9 cellular contexts compared by ENCODE assay signal in genomic region chr15:53962646-53963561, GRCh38. TPM values are rescaled to one million over a fixed set of nuclear protein-coding genes. Genes with fewer than 3 reads are reported as not detected.
DNase-seq lines count a peak whose midpoint lies in the region; ATAC-seq and TF ChIP-seq lines count a peak whose summit lies in the region.
"Had no signal": no experiment of that assay in that cellular context is flagged by ENCODE, and none has a peak within 500 bp of the region (broad histone marks: within the 10 kb centered on the region; RNA-seq: fewer than 3 reads in every experiment).

No MANE protein-coding gene starts in this region.

- TF ChIP-seq CTCF in A673 (conservative IDR thresholded peaks at IDR 0.05; ENCODE audit: low read depth, low read length) (peak; percentile 59), GM12874 (IDR thresholded peaks at IDR 0.05; ENCODE audit: insufficient read depth, low read depth, low read length) (peak; percentile 35; the same call in 1 of the 2 replicates), Panc1 (IDR thresholded peaks at IDR 0.05) (peak; percentile 76), esophagus muscularis mucosa (IDR thresholded peaks at IDR 0.05) (peak; percentile 9 to 46 (median 25))

- no peaks in the 10 kb centered on the region for H3K9me3 Mint-ChIP-seq in effector memory CD8-positive, alpha-beta T cell
- H3K9me3 Mint-ChIP-seq: activated naive CD4-positive, alpha-beta T cell treated with anti-CD3 and anti-CD28 coated beads, Interleukin-2, amount 50 U/mL, for 24 hours had no signal

- TF ChIP-seq EP300 in esophagus muscularis mucosa (IDR thresholded peaks at IDR 0.05) = no peak

- H3K4me1 Mint-ChIP-seq in effector memory CD8-positive, alpha-beta T cell (ENCODE audit: low read depth in 2 of 2) = no peaks in the 10 kb centered on the region
- H3K4me1 Mint-ChIP-seq: activated naive CD4-positive, alpha-beta T cell treated with anti-CD3 and anti-CD28 coated beads, Interleukin-2, amount 50 U/mL, for 24 hours had no signal

- H3K36me3 ChIP-seq in A673 (ENCODE audit: insufficient read depth, low read length, poor library complexity, severe bottlenecking) = no peaks in the 10 kb centered on the region
- H3K36me3 ChIP-seq in Panc1 (ENCODE audit: control insufficient read depth, insufficient read depth, low read length) = no peaks in the 10 kb centered on the region
- no peaks in the 10 kb centered on the region for H3K36me3 ChIP-seq in esophagus muscularis mucosa
- H3K36me3 ChIP-seq in MG63 = no peaks in the 10 kb centered on the region

- ATAC-seq in Panc1 = no peak
- no peak for ATAC-seq in effector memory CD8-positive, alpha-beta T cell (replicated peaks)

- 36% methylated on average over 4 of the region's 4 CpGs for WGBS in esophagus muscularis mucosa

- no peak overlapping the region for H3K4me3 Mint-ChIP-seq in effector memory CD8-positive, alpha-beta T cell
- H3K4me3 Mint-ChIP-seq: activated naive CD4-positive, alpha-beta T cell treated with anti-CD3 and anti-CD28 coated beads, Interleukin-2, amount 50 U/mL, for 24 hours had no signal

- H3K27me3 ChIP-seq in A673 (replicated peaks; ENCODE audit: insufficient read depth, low read depth, low read length, poor library complexity) = no peaks in the 10 kb centered on the region
- H3K27me3 ChIP-seq in Panc1 (ENCODE audit: control insufficient read depth, insufficient read depth, low read length) = no peaks in the 10 kb centered on the region
- no peaks in the 10 kb centered on the region for H3K27me3 ChIP-seq in esophagus muscularis mucosa
- H3K27me3 ChIP-seq in MG63 = 0 out of 2 replicates have a peak, but pooled peaks cover 2% of the 10 kb centered on the region

- intact Hi-C loops in A673 (cut with micrococcal nuclease; ENCODE audit: unreplicated experiment) (loop anchor here (10.0 kb wide), 1 partner anchor 1142 kb away; no protein-coding TSS in a partner anchor), Panc1 (cut with micrococcal nuclease; ENCODE audit: unreplicated experiment) (loop anchor here (2.0 to 5.0 kb wide), 2 partner anchors 1146 to 1204 kb away; no protein-coding TSS in a partner anchor), esophagus muscularis mucosa (cut with DNase I) (no loop called here)

- POLR2A ChIA-PET in A673 (lab: Charles Lee; ENCODE audit: low non-redundant PET) (interaction anchor here (0.7 kb wide), 1 partner anchor 9 kb away, joined by 4 read pairs; no protein-coding TSS in a partner anchor), Panc1 (lab: Charles Lee) (no interaction called here)

- CTCF ChIA-PET in A673 (lab: Charles Lee) (interaction anchor here (0.8 kb wide), 1 partner anchor 1146 kb away, joined by 3 read pairs; no protein-coding TSS in a partner anchor), Panc1 (lab: Charles Lee) (interaction anchor here (0.5 to 0.8 kb wide), 2 partner anchors 341 to 1234 kb away, joined by 3 to 4 read pairs; partner anchors contain the start of gene RSL24D1)

- no peak overlapping the region for H3K4me3 ChIP-seq in A673 (ENCODE audit: low read depth, low read length, poor library complexity, severe bottlenecking)
- H3K4me3 ChIP-seq in Panc1 (ENCODE audit: low read depth in 2 of 2, low read length in 2 of 2) = no peak overlapping the region
- H3K4me3 ChIP-seq in esophagus muscularis mucosa = no peak overlapping the region
- H3K4me3 ChIP-seq in MG63 = no peak overlapping the region

- H3K27ac Mint-ChIP-seq in effector memory CD8-positive, alpha-beta T cell = no peak overlapping the region
- H3K27ac Mint-ChIP-seq: activated naive CD4-positive, alpha-beta T cell treated with anti-CD3 and anti-CD28 coated beads, Interleukin-2, amount 50 U/mL, for 24 hours had no signal

- peaks cover 0 to 6% of the 10 kb centered on the region in 2 donors for H3K27me3 Mint-ChIP-seq in effector memory CD8-positive, alpha-beta T cell

- BruUV-seq in A673 (replicated peaks; lab: Mats Ljungman, UMichigan) (no TSS peak), Panc1 (replicated peaks; lab: Mats Ljungman, UMichigan) (no TSS peak)

- peak; percentile 17 for DNase-seq in A673 (ENCODE audit: low spot score)
- DNase-seq in Panc1 (ENCODE audit: low read depth, low spot score) = no peak
- no peak for DNase-seq in esophagus muscularis mucosa (ENCODE audit: extremely low spot score)
- DNase-seq in retina = peak; percentile 44
- DNase-seq in effector memory CD8-positive, alpha-beta T cell = no peak
- no peak for DNase-seq in NCI-H526 treated with DMSO at 0.1 percent for 48 hours (lab: John Stamatoyannopoulos, UW)
- no peak for DNase-seq in MG63

- no peaks in the 10 kb centered on the region for H3K4me1 ChIP-seq in A673 (ENCODE audit: insufficient read depth, low read length, poor library complexity, severe bottlenecking)
- H3K4me1 ChIP-seq in Panc1 (ENCODE audit: control insufficient read depth, insufficient read depth, low read length) = no peaks in the 10 kb centered on the region
- no peaks in the 10 kb centered on the region for H3K4me1 ChIP-seq in esophagus muscularis mucosa

- no peak overlapping the region for H3K27ac ChIP-seq in A673 (ENCODE audit: low read depth, low read length, poor library complexity, severe bottlenecking)
- H3K27ac ChIP-seq in Panc1 (ENCODE audit: low read length) = no peak overlapping the region
- H3K27ac ChIP-seq in esophagus muscularis mucosa (replicated peaks in 1 of 4) = no peak overlapping the region

- in situ Hi-C loops in Panc1 (cut with HindIII; ENCODE audit: low pct_unique_long_range_greater_than_20kb, low sequenced_read_pairs) = no loop called here

- H3K9me3 ChIP-seq in A673 (ENCODE audit: low read depth, low read length, poor library complexity, severe bottlenecking) (no peaks in the 10 kb centered on the region), Panc1 (ENCODE audit: control insufficient read depth, insufficient read depth, low read depth, low read length) (no peaks in the 10 kb centered on the region), esophagus muscularis mucosa (no peaks in the 10 kb centered on the region), MG63 (no peaks in the 10 kb centered on the region)

- TF ChIP-seq POLR2A in esophagus muscularis mucosa (IDR thresholded peaks at IDR 0.05; ENCODE audit: low read depth) = no peak

- no peaks in the 10 kb centered on the region for H3K36me3 Mint-ChIP-seq in effector memory CD8-positive, alpha-beta T cell (ENCODE audit: insufficient read depth)
- H3K36me3 Mint-ChIP-seq: activated naive CD4-positive, alpha-beta T cell treated with anti-CD3 and anti-CD28 coated beads, Interleukin-2, amount 50 U/mL, for 24 hours had no signal

RNA-seq across cellular contexts. Expression of gene UNC13C, which starts 15.3 kb away (rescaled TPM):
- total RNA-seq in A673 (2021) (not detected in 2 replicates), Panc1 (2021; ENCODE audit: unreplicated experiment) (not detected), esophagus muscularis mucosa (1 to 10 TPM in 1 of 4 donors, under 1 TPM in 3; 0.17 to 4.2 (median 0.59) TPM)
- not detected for polyA plus RNA-seq in Panc1 (2012; ENCODE audit: insufficient read length)
- total RNA-seq in MG63 (2014; rRNA removed; shearing (Covaris generic); ENCODE audit: low replicate concordance) = not detected in 2 replicates

Comparison
In these comparisons a context has a peak if more than half of its experiments do, and no peak if none do; other contexts are left out.
1. DNase-seq: peak in A673 (single experiment) and retina (single experiment); none in Panc1 (single experiment), esophagus muscularis mucosa (single experiment), effector memory CD8-positive, alpha-beta T cell (0 of 3), NCI-H526 treated with DMSO at 0.1 percent for 48 hours (single experiment) and MG63 (single experiment).
2. CTCF ChIP-seq: peak in every context shown above with its lines; median percentile 76 in Panc1; 59 in A673; 35 in GM12874; 25 in esophagus muscularis mucosa.